In the genomic region with DNA sequence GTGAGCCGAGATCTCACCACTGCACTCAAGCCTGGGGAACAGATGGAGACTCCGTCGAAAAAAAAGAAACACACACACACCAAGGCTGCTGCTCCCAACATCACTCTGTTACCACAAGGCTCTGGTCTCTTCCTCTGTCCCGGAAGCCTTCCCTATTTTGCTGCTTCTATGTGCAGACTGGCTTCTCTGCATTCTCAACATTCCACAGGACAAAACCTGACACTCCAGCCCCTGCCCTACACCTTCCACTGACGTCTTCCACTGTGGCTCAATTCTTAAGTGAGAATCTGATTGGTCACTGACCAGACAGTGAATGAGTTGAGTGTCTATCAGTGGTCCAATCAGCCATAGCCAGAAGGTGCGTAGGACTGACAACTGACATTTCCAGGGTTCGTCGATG, we compare ENCODE assay signal across 20 cellular contexts. TPM values are rescaled to one million over a fixed set of nuclear protein-coding genes. Genes with fewer than 3 reads are reported as not detected.
DNase-seq lines count a peak whose midpoint lies in the region; ATAC-seq, FAIRE-seq and TF ChIP-seq lines count a peak whose summit lies in the region.
"Had no signal": no experiment of that assay in that cellular context is flagged by ENCODE, and none has a peak within 500 bp of the region (broad histone marks: within the 10 kb centered on the region; RNA-seq: fewer than 3 reads in every experiment).

No MANE protein-coding gene starts in this region.

- POLR2A ChIA-PET in K562 (lab: Yijun Ruan, JAX), result no interaction called here

- DNase-seq in NCI-H2171 treated with DMSO at 0.1 percent for 48 hours (lab: John Stamatoyannopoulos, UW) (peak; percentile 25), NCI-H2171 (lab: John Stamatoyannopoulos, UW) (no peak), K562 (ENCODE audit: extremely low read depth in 1 of 4, low spot score in 3 of 4) (peak in 2 of 4 experiments; percentile 27 to 34), iris pigment epithelial cell (ENCODE audit: low read depth) (peak; percentile 36), upper lobe of left lung (peak in 1 of 2 donors; percentile 23), SKM-1 treated with dmso at 0.1 percent for 144 hours (lab: John Stamatoyannopoulos, UW; ENCODE audit: unreplicated experiment) (no peak), C1 segment of cervical spinal cord (lab: John Stamatoyannopoulos, UW) (no peak)
- DNase-seq: activated T-cell treated with anti-CD3 and anti-CD28 coated beads, Interleukin-2, amount 50 U/mL, for 24 hours; DMS79; effector CD4-positive, alpha-beta T cell; NCI-H2081 treated with DMSO at 0.1 percent for 48 hours; NCI-H82; stimulated activated CD4-positive, alpha-beta T cell treated with anti-CD3 and anti-CD28 coated beads, Interleukin-2, amount 100 ng/mL, for 24 hours; substantia nigra had no signal

- H4K20me1 ChIP-seq in K562 (replicated peaks; ENCODE audit: control insufficient read depth, insufficient read depth, low read length), result no peaks in the 10 kb centered on the region

- ATAC-seq in K562 (peak; percentile 76), upper lobe of left lung (ENCODE audit: low FRiP score in 2 of 2) (peak; percentile 32 to 87), HG02852 (IDR thresholded peaks at IDR 0.05; ENCODE audit: unreplicated experiment) (no peak)
- ATAC-seq: activated naive CD4-positive, alpha-beta T cell treated with anti-CD3 and anti-CD28 coated beads, Interleukin-2, amount 50 U/mL, for 72 hours had no signal

- H3K9ac ChIP-seq in K562 (ENCODE audit: insufficient read depth in 1 of 2, low read depth in 2 of 2, low read length in 2 of 2), result no peak overlapping the region

- TF ChIP-seq CTCF in K562 (IDR thresholded peaks at IDR 0.05 in 2 of 3, conservative IDR thresholded peaks at IDR 0.05 in 1 of 3; ENCODE audit: insufficient read depth in 2 of 3, low read depth in 1 of 3, low read length in 3 of 3), result no peak
- TF ChIP-seq CTCF in upper lobe of left lung (IDR thresholded peaks at IDR 0.05), result no peak

- H3K9me3 ChIP-seq in K562 (replicated peaks; ENCODE audit: control insufficient read depth, insufficient read depth, low read depth, low read length) (no peaks in the 10 kb centered on the region), upper lobe of left lung (no peaks in the 10 kb centered on the region)
- H3K9me3 ChIP-seq: breast epithelium, right atrium auricular region had no signal

- H3K27ac ChIP-seq in K562 (ENCODE audit: extremely low read depth, low read depth, low read length) (no peak overlapping the region), upper lobe of left lung (no peak overlapping the region)
- H3K27ac ChIP-seq: 22Rv1, breast epithelium, C4-2B, right atrium auricular region had no signal

- H3K4me3 ChIP-seq in K562 (no peak overlapping the region), upper lobe of left lung (no peak overlapping the region)
- H3K4me3 ChIP-seq: breast epithelium, right atrium auricular region had no signal

- in situ Hi-C loops in K562 (cut with MboI), result no loop called here

- TF ChIP-seq EP300 in K562 (IDR thresholded peaks at IDR 0.05; ENCODE audit: low read length), result no peak
- no peak for TF ChIP-seq EP300 in upper lobe of left lung (IDR thresholded peaks at IDR 0.05)

- H3K9me1 ChIP-seq in K562 (ENCODE audit: control insufficient read depth, insufficient read depth, low read length), result no peaks in the 10 kb centered on the region

- no peak for TF ChIP-seq RAD21 in K562 (CRISPR knock-in tag; conservative IDR thresholded peaks at IDR 0.05 in 1 of 2, IDR thresholded peaks at IDR 0.05 in 1 of 2)

- TF ChIP-seq POLR2A in K562 (conservative IDR thresholded peaks at IDR 0.05) (no peak), upper lobe of left lung (IDR thresholded peaks at IDR 0.05) (no peak)

- no peak for FAIRE-seq in K562 (lab: Jason Lieb, UNC)

- CTCF ChIA-PET in K562 (lab: Yijun Ruan, JAX; ENCODE audit: low intra/inter-chr PET ratio), result no interaction called here

- H3K4me2 ChIP-seq in K562 (ENCODE audit: insufficient read depth, low read length), result no peak overlapping the region; the same call in 1 of the 2 replicates

- H3K79me2 ChIP-seq in K562 (ENCODE audit: control insufficient read depth, insufficient read depth, low read length), result no peaks in the 10 kb centered on the region

- H3K27me3 ChIP-seq in K562 (ENCODE audit: control insufficient read depth in 2 of 2, insufficient read depth in 2 of 2, low read length in 2 of 2) (peaks cover 14 to 25% of the 10 kb centered on the region in 2 experiments), upper lobe of left lung (no peaks in the 10 kb centered on the region)
- H3K27me3 ChIP-seq: breast epithelium, right atrium auricular region had no signal

- intact Hi-C loops in K562 (cut with micrococcal nuclease), result no loop called here

- H3K36me3 ChIP-seq in K562 (ENCODE audit: control insufficient read depth, insufficient read depth, low read length), result no peaks in the 10 kb centered on the region
- no peaks in the 10 kb centered on the region for H3K36me3 ChIP-seq in upper lobe of left lung
- H3K36me3 ChIP-seq: breast epithelium, right atrium auricular region had no signal

- WGBS in K562 (ENCODE audit: insufficient coverage, low coverage, missing lambda C conversion rate), result 19% methylated on average over 8 of the region's 8 CpGs
- WGBS in upper lobe of left lung, 2 donors, result 53 to 56% methylated on average over 8 of the region's 8 CpGs

- H3K4me1 ChIP-seq in K562 (replicated peaks in 1 of 2; ENCODE audit: control insufficient read depth in 2 of 2, insufficient read depth in 2 of 2, low read length in 2 of 2), result peaks cover 3 to 4% of the 10 kb centered on the region in 2 experiments; a peak in 1 of 5 replicates
- H3K4me1 ChIP-seq in upper lobe of left lung, result peaks cover 0 to 6% (median 0%) of the 10 kb centered on the region in 4 donors
- H3K4me1 ChIP-seq: breast epithelium, right atrium auricular region had no signal

- BruUV-seq in K562 (replicated peaks; lab: Mats Ljungman, UMichigan), result no TSS peak

- H2AFZ ChIP-seq in K562 (ENCODE audit: low read depth, low read length), result peak overlapping the region; percentile 66

RNA-seq across cellular contexts. Expression of a gene that starts 5.9 kb away (rescaled TPM):
- not detected in 2 replicates for total RNA-seq in K562 (2011; cell fraction: chromatin; rRNA removed; ENCODE audit: low replicate concordance)
- not detected in 2 replicates for total RNA-seq in K562 (2011; cell fraction: nucleolus; rRNA removed)
- not detected in 2 replicates for total RNA-seq in K562 (2011; cell fraction: nucleoplasm; rRNA removed)
- total RNA-seq in K562 (2014; rRNA removed) (not detected in 2 replicates), K562 (2014; rRNA removed; fragmentation: Illumina TruSeq; extraction: Trizol) (not detected in 2 replicates), K562 (2015; rRNA removed; fragmentation: Illumina TruSeq; extraction: Trizol) (not detected in 2 replicates), K562 (2021) (not detected in 2 replicates), upper lobe of left lung (not detected)
- polyA plus RNA-seq in K562 (2011; rRNA removed) (not detected in 2 replicates), K562 (2014; fragmentation: Illumina TruSeq; extraction: Trizol) (not detected in 2 replicates), K562 (2014; fragmentation: Nextera tagmentation; extraction: Ambion mirVana) (not detected), K562 (2014; rRNA removed) (not detected in 2 replicates)
- polyA plus RNA-seq in K562 (2011; cell fraction: cytosol; rRNA removed), result 0.03 TPM in 1 of 2 replicates, not detected in the other
- 0.20 TPM in 1 of 2 replicates, not detected in the other for polyA plus RNA-seq in K562 (2011; cell fraction: nucleus; rRNA removed)
- not detected in 2 replicates for polyA plus RNA-seq in K562 (2012)
- not detected in 2 replicates for polyA minus RNA-seq in K562 (2011; rRNA and poly(A)+ RNA removed)
- not detected in 2 replicates for polyA minus RNA-seq in K562 (2011; cell fraction: cytosol; rRNA and poly(A)+ RNA removed)
- not detected in 2 replicates for polyA minus RNA-seq in K562 (2011; cell fraction: nucleus; rRNA and poly(A)+ RNA removed)
- total RNA-seq: activated naive CD4-positive, alpha-beta T cell treated with anti-CD3 and anti-CD28 coated beads, Interleukin-2, amount 50 U/mL, for 72 hours; breast epithelium; right atrium auricular region had no signal

RNA-seq across cellular contexts. Expression of a gene that starts 47.5 kb away (rescaled TPM):
- total RNA-seq in K562 (2011; cell fraction: chromatin; rRNA removed; ENCODE audit: low replicate concordance), result 33.4 and 78.0 TPM in 2 replicates
- total RNA-seq in K562 (2011; cell fraction: nucleolus; rRNA removed), result 19.3 and 24.9 TPM in 2 replicates
- total RNA-seq in K562 (2011; cell fraction: nucleoplasm; rRNA removed), result 44.7 and 73.7 TPM in 2 replicates
- total RNA-seq in K562 (2014; rRNA removed) (8.9 and 12.0 TPM in 2 replicates), K562 (2014; rRNA removed; fragmentation: Illumina TruSeq; extraction: Trizol) (17.3 and 20.9 TPM in 2 replicates), K562 (2015; rRNA removed; fragmentation: Illumina TruSeq; extraction: Trizol) (14.6 and 15.4 TPM in 2 replicates), K562 (2021) (13.7 and 15.1 TPM in 2 replicates), upper lobe of left lung (10 to 100 TPM; 10.8 to 46.1 (median 15.1) TPM)
- polyA plus RNA-seq in K562 (2011; rRNA removed) (25.3 and 30.4 TPM in 2 replicates), K562 (2014; fragmentation: Illumina TruSeq; extraction: Trizol) (18.1 and 19.8 TPM in 2 replicates), K562 (2014; fragmentation: Nextera tagmentation; extraction: Ambion mirVana) (10 to 100 TPM; 16.3 to 20.1 TPM), K562 (2014; rRNA removed) (18.0 and 20.7 TPM in 2 replicates)
- polyA plus RNA-seq in K562 (2011; cell fraction: cytosol; rRNA removed), result 6.0 and 9.4 TPM in 2 replicates
- 41.4 and 43.1 TPM in 2 replicates for polyA plus RNA-seq in K562 (2011; cell fraction: nucleus; rRNA removed)
- 7.6 and 16.7 TPM in 2 replicates for polyA plus RNA-seq in K562 (2012)
- 30.6 and 35.1 TPM in 2 replicates for polyA minus RNA-seq in K562 (2011; rRNA and poly(A)+ RNA removed)
- polyA minus RNA-seq in K562 (2011; cell fraction: cytosol; rRNA and poly(A)+ RNA removed), result 7.3 and 9.7 TPM in 2 replicates
- 31.6 and 48.1 TPM in 2 replicates for polyA minus RNA-seq in K562 (2011; cell fraction: nucleus; rRNA and poly(A)+ RNA removed)

RNA-seq across cellular contexts. Expression of a gene that starts 47.6 kb away (rescaled TPM):
- total RNA-seq in K562 (2011; cell fraction: chromatin; rRNA removed; ENCODE audit: low replicate concordance), result 13.2 and 35.2 TPM in 2 replicates
- 4.5 and 8.4 TPM in 2 replicates for total RNA-seq in K562 (2011; cell fraction: nucleolus; rRNA removed)
- total RNA-seq in K562 (2011; cell fraction: nucleoplasm; rRNA removed), result 18.8 and 26.3 TPM in 2 replicates
- 33.1 and 36.7 TPM in 2 replicates for total RNA-seq in K562 (2014; rRNA removed)
- 41.5 and 45.1 TPM in 2 replicates for total RNA-seq in K562 (2014; rRNA removed; fragmentation: Illumina TruSeq; extraction: Trizol)
- total RNA-seq in K562 (2015; rRNA removed; fragmentation: Illumina TruSeq; extraction: Trizol), result 24.8 and 27.3 TPM in 2 replicates
- 41.6 and 45.9 TPM in 2 replicates for total RNA-seq in K562 (2021)
- polyA plus RNA-seq in K562 (2011; rRNA removed), result 48.6 and 84.0 TPM in 2 replicates
- polyA plus RNA-seq in K562 (2011; cell fraction: cytosol; rRNA removed), result 13.8 and 31.0 TPM in 2 replicates
- polyA plus RNA-seq in K562 (2011; cell fraction: nucleus; rRNA removed), result 20.0 and 29.9 TPM in 2 replicates
- polyA plus RNA-seq in K562 (2012), result 39.8 and 104 TPM in 2 replicates
- polyA plus RNA-seq in K562 (2014; fragmentation: Illumina TruSeq; extraction: Trizol), result 52.2 and 56.6 TPM in 2 replicates
- polyA plus RNA-seq in K562 (2014; fragmentation: Nextera tagmentation; extraction: Ambion mirVana), result 10 to 100 TPM; 71.2 to 85.1 TPM
- 37.3 and 38.2 TPM in 2 replicates for polyA plus RNA-seq in K562 (2014; rRNA removed)
- polyA minus RNA-seq in K562 (2011; rRNA and poly(A)+ RNA removed), result 73.0 and 104 TPM in 2 replicates
- polyA minus RNA-seq in K562 (2011; cell fraction: cytosol; rRNA and poly(A)+ RNA removed), result 21.3 and 24.3 TPM in 2 replicates
- polyA minus RNA-seq in K562 (2011; cell fraction: nucleus; rRNA and poly(A)+ RNA removed), result 19.4 and 26.2 TPM in 2 replicates
- total RNA-seq in upper lobe of left lung, result 10 to 100 TPM in 5 of 6 donors, 1 to 10 TPM in 1; 4.1 to 39.5 (median 26.1) TPM

Comparison
In these comparisons a context has a peak if more than half of its experiments do, and no peak if none do; other contexts are left out.
1. DNase-seq: peak in NCI-H2171 treated with DMSO at 0.1 percent for 48 hours (single experiment) and iris pigment epithelial cell (single experiment); none in NCI-H2171 (single experiment), SKM-1 treated with dmso at 0.1 percent for 144 hours (single experiment) and C1 segment of cervical spinal cord (0 of 14).